In genomic region chr14:90177537-90178189, GRCh38 we compare ENCODE assay signal across 16 cellular contexts.
"Had no signal": no experiment of that assay in that cellular context is flagged by ENCODE, and none has a peak within 500 bp of the region (broad histone marks: within the 10 kb centered on the region; RNA-seq: fewer than 3 reads in every experiment).

No MANE protein-coding gene starts in this region.

- H3K27ac ChIP-seq: hepatocyte, left lung, neural progenitor cell, stomach, thoracic aorta had no signal

- H3K27me3 ChIP-seq: hepatocyte, left lung, neural progenitor cell, sigmoid colon, stomach had no signal

- H3K9me3 ChIP-seq: left lung, sigmoid colon, thoracic aorta had no signal

- H3K4me1 ChIP-seq: left lung, neural progenitor cell, stomach had no signal

- H3K4me3 ChIP-seq: hepatocyte, left lung, neural progenitor cell, sigmoid colon, stomach, thoracic aorta had no signal

- ATAC-seq: effector memory CD8-positive, alpha-beta T cell; left lung; T-helper 17 cell; WTC11 had no signal

- DNase-seq: activated CD4-positive, alpha-beta T cell treated with anti-CD3 and anti-CD28 coated beads for 4 hours; activated CD8-positive, alpha-beta memory T cell treated with anti-CD3 and anti-CD28 coated beads for 24 hours; activated gamma-delta T cell treated with Interleukin-2 at 50 U/mL for 16 hours; effector memory CD8-positive, alpha-beta T cell; left lung; mammary epithelial cell; naive B cell; sigmoid colon; stimulated activated CD4-positive, alpha-beta T cell treated with anti-CD3 and anti-CD28 coated beads, Interleukin-12 subunit alpha, Interleukin-12 subunit beta, amount 100 ng/mL, for 4 hours; stimulated activated CD4-positive, alpha-beta T cell treated with anti-CD3 and anti-CD28 coated beads, Interleukin-2, amount 100 ng/mL, for 24 hours; stomach; T-helper 17 cell had no signal

- H3K36me3 ChIP-seq: left lung, neural progenitor cell, sigmoid colon, stomach, thoracic aorta had no signal
